Comparison of ENCODE assay signal across 1 cellular context in genomic region chr17:41792835-41793748, GRCh38.
TF ChIP-seq lines count a peak whose summit lies in the region.

No MANE protein-coding gene starts in this region.

TF ChIP-seq in HepG2, 621 proteins besides CTCF, POLR2A, EP300 and RAD21 (continued from another document and continues in another):
- TF ChIP-seq FUBP1 (CRISPR knock-in tag; IDR thresholded peaks at IDR 0.05; ENCODE audit: borderline replicate concordance) (0 out of 2 replicates have a peak, but pooled peaks have one; percentile 52), USF2 (IDR thresholded peaks at IDR 0.05; ENCODE audit: low read depth, low read length) (no peak), USF2 (CRISPR knock-in tag; IDR thresholded peaks at IDR 0.05; ENCODE audit: borderline replicate concordance) (no peak), NFATC3 (CRISPR knock-in tag; IDR thresholded peaks at IDR 0.05) (0 out of 2 replicates have a peak, but pooled peaks have one; percentile 36), NFKBIZ (CRISPR knock-in tag; IDR thresholded peaks at IDR 0.05) (0 out of 2 replicates have a peak, but pooled peaks have one; percentile 21), MED1 (CRISPR knock-in tag; IDR thresholded peaks at IDR 0.05) (peak; percentile 20; the same call in 1 of the 2 replicates), SMAD9 (CRISPR knock-in tag; IDR thresholded peaks at IDR 0.05) (0 out of 2 replicates have a peak, but pooled peaks have one; percentile 5), ZNF558 (CRISPR knock-in tag; IDR thresholded peaks at IDR 0.05; ENCODE audit: borderline replicate concordance) (0 out of 2 replicates have a peak, but pooled peaks have one; percentile 25), SP2 (CRISPR knock-in tag; IDR thresholded peaks at IDR 0.05) (no peak), PBX2 (CRISPR knock-in tag; IDR thresholded peaks at IDR 0.05) (no peak), HOXD1 (CRISPR knock-in tag; IDR thresholded peaks at IDR 0.05) (no peak), HNRNPL (IDR thresholded peaks at IDR 0.05; ENCODE audit: low read depth, low read length) (peak; percentile 90), JDP2 (CRISPR knock-in tag; IDR thresholded peaks at IDR 0.05; ENCODE audit: borderline replicate concordance) (no peak), ZNF670 (CRISPR knock-in tag; IDR thresholded peaks at IDR 0.05; ENCODE audit: borderline replicate concordance) (peak; percentile 30; the same call in 1 of the 2 replicates), MEIS2 (CRISPR knock-in tag; IDR thresholded peaks at IDR 0.05) (0 out of 2 replicates have a peak, but pooled peaks have one; percentile 33), ZNF713 (CRISPR knock-in tag; IDR thresholded peaks at IDR 0.05) (no peak), PRDM10 (CRISPR knock-in tag; IDR thresholded peaks at IDR 0.05; ENCODE audit: low read depth) (0 out of 2 replicates have a peak, but pooled peaks have one; percentile 21), ARID5B (CRISPR knock-in tag; IDR thresholded peaks at IDR 0.05) (no peak), SMAD1 (CRISPR knock-in tag; IDR thresholded peaks at IDR 0.05; ENCODE audit: borderline replicate concordance, low read depth) (0 out of 2 replicates have a peak, but pooled peaks have one; percentile 23), ZNF431 (CRISPR knock-in tag; IDR thresholded peaks at IDR 0.05; ENCODE audit: borderline replicate concordance, low read depth) (0 out of 2 replicates have a peak, but pooled peaks have one; percentile 38), ZNF577 (CRISPR knock-in tag; IDR thresholded peaks at IDR 0.05; ENCODE audit: borderline replicate concordance, low read depth) (no peak), MYPOP (CRISPR knock-in tag; IDR thresholded peaks at IDR 0.05) (peak; percentile 27; the same call in 1 of the 2 replicates), NFYB (CRISPR knock-in tag; IDR thresholded peaks at IDR 0.05) (no peak), ZBTB14 (CRISPR knock-in tag; IDR thresholded peaks at IDR 0.05) (no peak), ZNF501 (CRISPR knock-in tag; IDR thresholded peaks at IDR 0.05) (peak; percentile 39), ZNF784 (CRISPR knock-in tag; IDR thresholded peaks at IDR 0.05; ENCODE audit: borderline replicate concordance) (peak; percentile 40; the same call in 1 of the 2 replicates), ZNF224 (CRISPR knock-in tag; IDR thresholded peaks at IDR 0.05) (no peak), ZNF275 (CRISPR knock-in tag; IDR thresholded peaks at IDR 0.05; ENCODE audit: borderline replicate concordance) (no peak), POLR2G (IDR thresholded peaks at IDR 0.05; ENCODE audit: low read depth, low read length) (peak; percentile 42; the same call in 1 of the 2 replicates), CHD4 (IDR thresholded peaks at IDR 0.05; ENCODE audit: borderline replicate concordance, low read length) (no peak), U2AF1 (optimal IDR thresholded peaks at IDR 0.05; ENCODE audit: low read depth, low read length) (peak; percentile 7), ARNT2 (CRISPR knock-in tag; IDR thresholded peaks at IDR 0.05; ENCODE audit: low read depth) (0 out of 2 replicates have a peak, but pooled peaks have one; percentile 18), ZNF230 (CRISPR knock-in tag; IDR thresholded peaks at IDR 0.05) (no peak), ISL2 (CRISPR knock-in tag; IDR thresholded peaks at IDR 0.05) (no peak), STAG1 (CRISPR knock-in tag; IDR thresholded peaks at IDR 0.05) (no peak), ZKSCAN8 (CRISPR knock-in tag; IDR thresholded peaks at IDR 0.05; ENCODE audit: borderline replicate concordance) (no peak), ZBTB49 (CRISPR knock-in tag; IDR thresholded peaks at IDR 0.05; ENCODE audit: borderline replicate concordance) (no peak), ZNF598 (CRISPR knock-in tag; IDR thresholded peaks at IDR 0.05; ENCODE audit: borderline replicate concordance) (peak; percentile 24; the same call in 1 of the 2 replicates), ZBTB21 (CRISPR knock-in tag; IDR thresholded peaks at IDR 0.05) (no peak), ZNF614 (CRISPR knock-in tag; IDR thresholded peaks at IDR 0.05; ENCODE audit: borderline replicate concordance) (peak; percentile 55; the same call in 1 of the 2 replicates), FOXM1 (CRISPR knock-in tag; IDR thresholded peaks at IDR 0.05) (no peak)
